27 cellular contexts compared by ENCODE assay signal in the genomic region with DNA sequence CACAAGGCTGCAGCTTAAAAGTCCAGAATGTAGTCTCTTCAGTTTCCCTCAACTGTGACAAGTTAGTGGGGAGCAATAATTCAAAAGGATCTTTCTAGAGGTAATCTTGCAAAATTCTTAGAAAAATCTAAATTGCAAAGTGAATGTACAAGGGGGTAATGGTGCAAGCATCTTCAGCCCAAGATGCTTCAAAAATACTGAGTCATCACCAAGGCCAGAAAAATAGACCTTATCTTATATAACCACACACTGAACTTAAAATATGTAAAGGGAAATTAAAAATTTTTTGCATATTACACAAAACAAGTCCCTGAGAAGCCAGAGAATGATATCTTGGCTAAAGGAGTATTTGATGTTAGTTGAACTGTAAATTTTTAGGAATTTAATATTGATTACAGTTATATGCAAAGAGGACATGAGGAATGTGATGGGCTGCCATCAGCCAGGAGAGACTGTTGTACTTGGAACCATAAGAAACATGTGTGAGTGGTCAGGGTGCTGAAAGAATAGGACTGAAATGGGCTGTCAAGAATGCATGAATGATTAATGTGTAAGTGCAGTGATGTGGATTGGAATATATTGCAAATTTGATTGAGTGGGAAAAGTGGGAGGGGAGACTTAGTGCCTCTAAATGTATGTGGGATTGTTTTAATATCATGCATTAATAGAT.
DNase-seq lines count a peak whose midpoint lies in the region; FAIRE-seq and TF ChIP-seq lines count a peak whose summit lies in the region.
"Had no signal": no experiment of that assay in that cellular context is flagged by ENCODE, and none has a peak within 500 bp of the region (broad histone marks: within the 10 kb centered on the region; RNA-seq: fewer than 3 reads in every experiment).

No MANE protein-coding gene starts in this region.

- POLR2A ChIA-PET in Caco-2 (lab: Charles Lee), result no interaction called here

- FAIRE-seq in D721Med (lab: Jason Lieb, UNC), result no peak
- FAIRE-seq: A549, GM12892 had no signal

- H3K27me3 ChIP-seq in Caco-2 (replicated peaks; ENCODE audit: control insufficient read depth, insufficient read depth, low read length), result 0 out of 2 replicates have a peak, but pooled peaks cover 1% of the 10 kb centered on the region

- no peaks in the 10 kb centered on the region for H3K36me3 ChIP-seq in Caco-2 (ENCODE audit: control insufficient read depth, insufficient read depth, low read length)
- H3K36me3 ChIP-seq: HAP-1 had no signal

- H3K4me1 Mint-ChIP-seq in Caco-2 (ENCODE audit: low read depth, unreplicated experiment), result no peaks in the 10 kb centered on the region
- H3K4me1 Mint-ChIP-seq: CD4-positive, alpha-beta memory T cell had no signal

- no peaks in the 10 kb centered on the region for H3K4me1 ChIP-seq in Caco-2
- H3K4me1 ChIP-seq: A549, HAP-1 had no signal

- peaks cover 13% of the 10 kb centered on the region for H3K27me3 Mint-ChIP-seq in Caco-2 (ENCODE audit: insufficient read depth, unreplicated experiment)
- H3K27me3 Mint-ChIP-seq: CD4-positive, alpha-beta memory T cell had no signal

- BruUV-seq in Caco-2 (replicated peaks; lab: Mats Ljungman, UMichigan), result no TSS peak

- H3K4me3 ChIP-seq in fibroblast of pulmonary artery (replicated peaks; ENCODE audit: low read depth, low read length), result no peak overlapping the region
- no peak overlapping the region for H3K4me3 ChIP-seq in Caco-2 (ENCODE audit: low read depth, low read length)
- H3K4me3 ChIP-seq: A549, HAP-1 had no signal

- H3K9me3 Mint-ChIP-seq in Caco-2 (ENCODE audit: unreplicated experiment), result no peaks in the 10 kb centered on the region
- H3K9me3 Mint-ChIP-seq: HFFc6 had no signal

- H3K27ac Mint-ChIP-seq in Caco-2 (ENCODE audit: unreplicated experiment), result no peak overlapping the region
- H3K27ac Mint-ChIP-seq: CD4-positive, alpha-beta memory T cell; HFFc6 had no signal

- no peaks in the 10 kb centered on the region for H3K9me3 ChIP-seq in Caco-2
- H3K9me3 ChIP-seq: A549, HAP-1 had no signal

- intact Hi-C loops in Caco-2 (cut with micrococcal nuclease; ENCODE audit: unreplicated experiment), result no loop called here

- DNase-seq in GM03348 (ENCODE audit: low spot score) (peak; percentile 11), NCI-H226 (peak; percentile 41), astrocyte of the hippocampus (ENCODE audit: low read depth, low spot score) (peak; percentile 63), fibroblast of pulmonary artery (ENCODE audit: low read depth) (peak; percentile 35), GM20000 (ENCODE audit: low spot score) (no peak), GM19238 (ENCODE audit: insufficient read length, low spot score) (no peak), Caco-2 (no peak), D721Med (ENCODE audit: insufficient read length, low spot score) (no peak)
- DNase-seq: C1 segment of cervical spinal cord; CD4-positive, alpha-beta memory T cell; COR-L47; DMS 273 treated with DMSO at 0.1 percent for 48 hours; DMS79; GF-D8; GOT3; HFFc6; MV-4-11; NCI-H1105; NCI-H1436 treated with DMSO at 0.1 percent for 48 hours; NCI-H187 treated with DMSO at 0.1 percent for 48 hours; NCI-H446 treated with DMSO at 0.1 percent for 48 hours; NCI-H526; SHP77 treated with DMSO at 0.1 percent for 48 hours; T-helper 1 cell had no signal

- CTCF ChIA-PET in Caco-2 (lab: Charles Lee), result no interaction called here

- no peak for TF ChIP-seq CTCF in fibroblast of pulmonary artery (IDR thresholded peaks at IDR 0.05; ENCODE audit: low read length, missing control alignments)
- no peak for TF ChIP-seq CTCF in GM20000 (IDR thresholded peaks at IDR 0.05; ENCODE audit: extremely low read depth, missing control alignments)
- no peak for TF ChIP-seq CTCF in Caco-2 (IDR thresholded peaks at IDR 0.05; ENCODE audit: insufficient read depth in 1 of 2, low read depth in 1 of 2, low read length in 1 of 2, severe bottlenecking in 1 of 2, unreplicated experiment in 1 of 2)
- no peak for TF ChIP-seq CTCF in D721Med (IDR thresholded peaks at IDR 0.05; ENCODE audit: insufficient read depth, missing control alignments)

- no peaks in the 10 kb centered on the region for H3K36me3 Mint-ChIP-seq in Caco-2 (ENCODE audit: insufficient read depth, unreplicated experiment)

- H3K4me3 Mint-ChIP-seq in Caco-2 (ENCODE audit: unreplicated experiment), result no peak overlapping the region
- H3K4me3 Mint-ChIP-seq: CD4-positive, alpha-beta memory T cell; HFFc6 had no signal

Comparison
In these comparisons a context has a peak if more than half of its experiments do, and no peak if none do; other contexts are left out.
1. DNase-seq: peak in GM03348 (single experiment), NCI-H226 (single experiment), astrocyte of the hippocampus (single experiment) and fibroblast of pulmonary artery (single experiment); none in GM20000 (single experiment), GM19238 (single experiment), Caco-2 (0 of 2) and D721Med (single experiment).